1 cellular context compared by ENCODE assay signal in the genomic region with DNA sequence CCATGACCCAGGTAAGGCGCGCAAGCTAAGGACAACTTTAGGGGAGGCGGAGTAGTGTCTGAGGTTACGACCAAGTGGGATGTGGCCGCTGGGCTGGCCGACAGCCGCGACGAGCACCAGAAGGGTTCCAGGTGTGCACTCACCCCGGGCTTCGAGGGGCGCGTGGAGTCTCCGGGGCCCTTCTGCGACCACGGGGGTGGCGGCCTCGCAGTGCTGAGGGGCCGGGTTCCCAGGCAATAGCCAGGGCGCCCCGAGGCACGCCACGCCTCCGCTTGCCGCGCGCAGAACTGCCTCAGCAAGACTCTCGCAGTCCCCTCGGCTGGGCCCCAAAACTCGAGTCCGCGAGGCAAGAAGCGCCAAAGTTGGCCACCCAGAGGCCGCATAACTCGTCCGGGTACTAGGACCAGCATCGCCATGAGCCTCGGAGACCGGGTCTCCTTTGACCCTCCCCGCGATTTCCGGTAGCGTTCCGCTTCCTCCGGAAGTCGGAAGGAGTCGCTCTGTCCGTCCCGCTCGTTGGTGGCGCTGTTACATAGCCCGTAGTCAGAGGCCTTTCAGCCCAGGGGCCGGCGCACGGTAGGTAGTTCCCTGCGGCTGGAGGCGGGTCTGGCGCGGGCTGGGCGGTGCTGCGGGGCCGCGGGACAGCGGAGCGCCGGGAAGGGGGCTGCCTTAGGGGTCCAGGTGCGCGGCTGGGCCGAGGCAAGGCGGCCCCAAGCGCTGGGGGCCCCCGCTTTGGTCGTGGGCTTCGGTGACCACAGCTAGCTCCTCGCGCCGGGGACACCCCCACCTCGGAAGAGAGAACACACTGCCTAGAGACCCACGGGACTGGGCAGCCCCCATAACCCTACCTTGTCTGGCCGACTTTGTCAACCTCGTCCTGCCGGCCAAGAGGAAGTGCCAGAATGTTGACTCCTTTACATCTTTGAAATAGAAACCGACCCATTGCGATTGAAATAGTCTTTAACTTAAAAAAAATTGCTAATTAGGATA.
TF ChIP-seq lines count a peak whose summit lies in the region.

A gene with protein sequence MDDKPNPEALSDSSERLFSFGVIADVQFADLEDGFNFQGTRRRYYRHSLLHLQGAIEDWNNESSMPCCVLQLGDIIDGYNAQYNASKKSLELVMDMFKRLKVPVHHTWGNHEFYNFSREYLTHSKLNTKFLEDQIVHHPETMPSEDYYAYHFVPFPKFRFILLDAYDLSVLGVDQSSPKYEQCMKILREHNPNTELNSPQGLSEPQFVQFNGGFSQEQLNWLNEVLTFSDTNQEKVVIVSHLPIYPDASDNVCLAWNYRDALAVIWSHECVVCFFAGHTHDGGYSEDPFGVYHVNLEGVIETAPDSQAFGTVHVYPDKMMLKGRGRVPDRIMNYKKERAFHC (plus strand): TSS at position 503 of the 990 bp plus-strand sequence. CDS start 7,333 bp downstream, outside the sequence.
A gene (minus strand): TSS at position 442 of the 990 bp plus-strand sequence. CDS start 26 bp downstream, at position 416.

TF ChIP-seq in K562, 482 proteins besides CTCF, POLR2A, EP300 and RAD21 (continued from another document and continues in another):
- TF ChIP-seq, protein P1, sequence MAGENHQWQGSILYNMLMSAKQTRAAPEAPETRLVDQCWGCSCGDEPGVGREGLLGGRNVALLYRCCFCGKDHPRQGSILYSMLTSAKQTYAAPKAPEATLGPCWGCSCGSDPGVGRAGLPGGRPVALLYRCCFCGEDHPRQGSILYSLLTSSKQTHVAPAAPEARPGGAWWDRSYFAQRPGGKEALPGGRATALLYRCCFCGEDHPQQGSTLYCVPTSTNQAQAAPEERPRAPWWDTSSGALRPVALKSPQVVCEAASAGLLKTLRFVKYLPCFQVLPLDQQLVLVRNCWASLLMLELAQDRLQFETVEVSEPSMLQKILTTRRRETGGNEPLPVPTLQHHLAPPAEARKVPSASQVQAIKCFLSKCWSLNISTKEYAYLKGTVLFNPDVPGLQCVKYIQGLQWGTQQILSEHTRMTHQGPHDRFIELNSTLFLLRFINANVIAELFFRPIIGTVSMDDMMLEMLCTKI (IDR thresholded peaks at IDR 0.05; ENCODE audit: partially characterized antibody), result no peak
- TF ChIP-seq EP400 (IDR thresholded peaks at IDR 0.05) (peak; percentile 82; the same call in 1 of the 2 replicates), DNMT1 (IDR thresholded peaks at IDR 0.05) (no peak), ZNF224 (CRISPR knock-in tag; IDR thresholded peaks at IDR 0.05) (no peak), ZKSCAN1 (IDR thresholded peaks at IDR 0.05; ENCODE audit: low read depth, low read length) (peak; percentile 58; the same call in 1 of the 2 replicates), KAT8 (IDR thresholded peaks at IDR 0.05; ENCODE audit: low read depth) (no peak), CREM (IDR thresholded peaks at IDR 0.05; ENCODE audit: low read depth) (peak; percentile 67), HMGN3 (IDR thresholded peaks at IDR 0.05; ENCODE audit: borderline replicate concordance, extremely low read depth, insufficient read length, low read depth, low read length) (peak; percentile 55), ELF2 (CRISPR knock-in tag; IDR thresholded peaks at IDR 0.05) (peak; percentile 34; the same call in 1 of the 2 replicates), ZNF384 (IDR thresholded peaks at IDR 0.05; ENCODE audit: low read depth, low read length) (no peak), DIDO1 (tag; IDR thresholded peaks at IDR 0.05; ENCODE audit: low read depth) (peak; percentile 66; the same call in 1 of the 2 replicates), ZNF212 (CRISPR knock-in tag; IDR thresholded peaks at IDR 0.05) (no peak), PYGO2 (tag; IDR thresholded peaks at IDR 0.05) (no peak), ZNF830 (CRISPR knock-in tag; IDR thresholded peaks at IDR 0.05) (no peak), MCM5 (IDR thresholded peaks at IDR 0.05; ENCODE audit: low read depth) (no peak), ASH1L (IDR thresholded peaks at IDR 0.05; ENCODE audit: borderline replicate concordance, low read depth, partially characterized antibody) (no peak), SP2 (IDR thresholded peaks at IDR 0.05; ENCODE audit: extremely low read depth, low read depth, low read length, poor library complexity, severe bottlenecking) (peak; percentile 59), NONO (IDR thresholded peaks at IDR 0.05; ENCODE audit: low read depth in 2 of 2, low read length in 1 of 2) (peak; percentile 49 to 71; a peak in 2 of 4 replicates)
- TF ChIP-seq, protein P2, sequence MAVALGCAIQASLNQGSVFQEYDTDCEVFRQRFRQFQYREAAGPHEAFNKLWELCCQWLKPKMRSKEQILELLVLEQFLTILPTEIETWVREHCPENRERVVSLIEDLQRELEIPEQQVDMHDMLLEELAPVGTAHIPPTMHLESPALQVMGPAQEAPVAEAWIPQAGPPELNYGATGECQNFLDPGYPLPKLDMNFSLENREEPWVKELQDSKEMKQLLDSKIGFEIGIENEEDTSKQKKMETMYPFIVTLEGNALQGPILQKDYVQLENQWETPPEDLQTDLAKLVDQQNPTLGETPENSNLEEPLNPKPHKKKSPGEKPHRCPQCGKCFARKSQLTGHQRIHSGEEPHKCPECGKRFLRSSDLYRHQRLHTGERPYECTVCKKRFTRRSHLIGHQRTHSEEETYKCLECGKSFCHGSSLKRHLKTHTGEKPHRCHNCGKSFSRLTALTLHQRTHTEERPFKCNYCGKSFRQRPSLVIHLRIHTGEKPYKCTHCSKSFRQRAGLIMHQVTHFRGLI (CRISPR knock-in tag; IDR thresholded peaks at IDR 0.05), result no peak
- TF ChIP-seq, protein P3, sequence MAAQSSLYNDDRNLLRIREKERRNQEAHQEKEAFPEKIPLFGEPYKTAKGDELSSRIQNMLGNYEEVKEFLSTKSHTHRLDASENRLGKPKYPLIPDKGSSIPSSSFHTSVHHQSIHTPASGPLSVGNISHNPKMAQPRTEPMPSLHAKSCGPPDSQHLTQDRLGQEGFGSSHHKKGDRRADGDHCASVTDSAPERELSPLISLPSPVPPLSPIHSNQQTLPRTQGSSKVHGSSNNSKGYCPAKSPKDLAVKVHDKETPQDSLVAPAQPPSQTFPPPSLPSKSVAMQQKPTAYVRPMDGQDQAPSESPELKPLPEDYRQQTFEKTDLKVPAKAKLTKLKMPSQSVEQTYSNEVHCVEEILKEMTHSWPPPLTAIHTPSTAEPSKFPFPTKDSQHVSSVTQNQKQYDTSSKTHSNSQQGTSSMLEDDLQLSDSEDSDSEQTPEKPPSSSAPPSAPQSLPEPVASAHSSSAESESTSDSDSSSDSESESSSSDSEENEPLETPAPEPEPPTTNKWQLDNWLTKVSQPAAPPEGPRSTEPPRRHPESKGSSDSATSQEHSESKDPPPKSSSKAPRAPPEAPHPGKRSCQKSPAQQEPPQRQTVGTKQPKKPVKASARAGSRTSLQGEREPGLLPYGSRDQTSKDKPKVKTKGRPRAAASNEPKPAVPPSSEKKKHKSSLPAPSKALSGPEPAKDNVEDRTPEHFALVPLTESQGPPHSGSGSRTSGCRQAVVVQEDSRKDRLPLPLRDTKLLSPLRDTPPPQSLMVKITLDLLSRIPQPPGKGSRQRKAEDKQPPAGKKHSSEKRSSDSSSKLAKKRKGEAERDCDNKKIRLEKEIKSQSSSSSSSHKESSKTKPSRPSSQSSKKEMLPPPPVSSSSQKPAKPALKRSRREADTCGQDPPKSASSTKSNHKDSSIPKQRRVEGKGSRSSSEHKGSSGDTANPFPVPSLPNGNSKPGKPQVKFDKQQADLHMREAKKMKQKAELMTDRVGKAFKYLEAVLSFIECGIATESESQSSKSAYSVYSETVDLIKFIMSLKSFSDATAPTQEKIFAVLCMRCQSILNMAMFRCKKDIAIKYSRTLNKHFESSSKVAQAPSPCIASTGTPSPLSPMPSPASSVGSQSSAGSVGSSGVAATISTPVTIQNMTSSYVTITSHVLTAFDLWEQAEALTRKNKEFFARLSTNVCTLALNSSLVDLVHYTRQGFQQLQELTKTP (IDR thresholded peaks at IDR 0.05; ENCODE audit: low read depth in 1 of 2, partially characterized antibody in 2 of 2), result no peak
- TF ChIP-seq, protein P4, sequence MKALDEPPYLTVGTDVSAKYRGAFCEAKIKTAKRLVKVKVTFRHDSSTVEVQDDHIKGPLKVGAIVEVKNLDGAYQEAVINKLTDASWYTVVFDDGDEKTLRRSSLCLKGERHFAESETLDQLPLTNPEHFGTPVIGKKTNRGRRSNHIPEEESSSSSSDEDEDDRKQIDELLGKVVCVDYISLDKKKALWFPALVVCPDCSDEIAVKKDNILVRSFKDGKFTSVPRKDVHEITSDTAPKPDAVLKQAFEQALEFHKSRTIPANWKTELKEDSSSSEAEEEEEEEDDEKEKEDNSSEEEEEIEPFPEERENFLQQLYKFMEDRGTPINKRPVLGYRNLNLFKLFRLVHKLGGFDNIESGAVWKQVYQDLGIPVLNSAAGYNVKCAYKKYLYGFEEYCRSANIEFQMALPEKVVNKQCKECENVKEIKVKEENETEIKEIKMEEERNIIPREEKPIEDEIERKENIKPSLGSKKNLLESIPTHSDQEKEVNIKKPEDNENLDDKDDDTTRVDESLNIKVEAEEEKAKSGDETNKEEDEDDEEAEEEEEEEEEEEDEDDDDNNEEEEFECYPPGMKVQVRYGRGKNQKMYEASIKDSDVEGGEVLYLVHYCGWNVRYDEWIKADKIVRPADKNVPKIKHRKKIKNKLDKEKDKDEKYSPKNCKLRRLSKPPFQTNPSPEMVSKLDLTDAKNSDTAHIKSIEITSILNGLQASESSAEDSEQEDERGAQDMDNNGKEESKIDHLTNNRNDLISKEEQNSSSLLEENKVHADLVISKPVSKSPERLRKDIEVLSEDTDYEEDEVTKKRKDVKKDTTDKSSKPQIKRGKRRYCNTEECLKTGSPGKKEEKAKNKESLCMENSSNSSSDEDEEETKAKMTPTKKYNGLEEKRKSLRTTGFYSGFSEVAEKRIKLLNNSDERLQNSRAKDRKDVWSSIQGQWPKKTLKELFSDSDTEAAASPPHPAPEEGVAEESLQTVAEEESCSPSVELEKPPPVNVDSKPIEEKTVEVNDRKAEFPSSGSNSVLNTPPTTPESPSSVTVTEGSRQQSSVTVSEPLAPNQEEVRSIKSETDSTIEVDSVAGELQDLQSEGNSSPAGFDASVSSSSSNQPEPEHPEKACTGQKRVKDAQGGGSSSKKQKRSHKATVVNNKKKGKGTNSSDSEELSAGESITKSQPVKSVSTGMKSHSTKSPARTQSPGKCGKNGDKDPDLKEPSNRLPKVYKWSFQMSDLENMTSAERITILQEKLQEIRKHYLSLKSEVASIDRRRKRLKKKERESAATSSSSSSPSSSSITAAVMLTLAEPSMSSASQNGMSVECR (CRISPR knock-in tag; IDR thresholded peaks at IDR 0.05), result peak; percentile 75
- TF ChIP-seq, protein P5, sequence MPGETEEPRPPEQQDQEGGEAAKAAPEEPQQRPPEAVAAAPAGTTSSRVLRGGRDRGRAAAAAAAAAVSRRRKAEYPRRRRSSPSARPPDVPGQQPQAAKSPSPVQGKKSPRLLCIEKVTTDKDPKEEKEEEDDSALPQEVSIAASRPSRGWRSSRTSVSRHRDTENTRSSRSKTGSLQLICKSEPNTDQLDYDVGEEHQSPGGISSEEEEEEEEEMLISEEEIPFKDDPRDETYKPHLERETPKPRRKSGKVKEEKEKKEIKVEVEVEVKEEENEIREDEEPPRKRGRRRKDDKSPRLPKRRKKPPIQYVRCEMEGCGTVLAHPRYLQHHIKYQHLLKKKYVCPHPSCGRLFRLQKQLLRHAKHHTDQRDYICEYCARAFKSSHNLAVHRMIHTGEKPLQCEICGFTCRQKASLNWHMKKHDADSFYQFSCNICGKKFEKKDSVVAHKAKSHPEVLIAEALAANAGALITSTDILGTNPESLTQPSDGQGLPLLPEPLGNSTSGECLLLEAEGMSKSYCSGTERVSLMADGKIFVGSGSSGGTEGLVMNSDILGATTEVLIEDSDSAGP (CRISPR knock-in tag; IDR thresholded peaks at IDR 0.05), result no peak
- TF ChIP-seq, protein P6, sequence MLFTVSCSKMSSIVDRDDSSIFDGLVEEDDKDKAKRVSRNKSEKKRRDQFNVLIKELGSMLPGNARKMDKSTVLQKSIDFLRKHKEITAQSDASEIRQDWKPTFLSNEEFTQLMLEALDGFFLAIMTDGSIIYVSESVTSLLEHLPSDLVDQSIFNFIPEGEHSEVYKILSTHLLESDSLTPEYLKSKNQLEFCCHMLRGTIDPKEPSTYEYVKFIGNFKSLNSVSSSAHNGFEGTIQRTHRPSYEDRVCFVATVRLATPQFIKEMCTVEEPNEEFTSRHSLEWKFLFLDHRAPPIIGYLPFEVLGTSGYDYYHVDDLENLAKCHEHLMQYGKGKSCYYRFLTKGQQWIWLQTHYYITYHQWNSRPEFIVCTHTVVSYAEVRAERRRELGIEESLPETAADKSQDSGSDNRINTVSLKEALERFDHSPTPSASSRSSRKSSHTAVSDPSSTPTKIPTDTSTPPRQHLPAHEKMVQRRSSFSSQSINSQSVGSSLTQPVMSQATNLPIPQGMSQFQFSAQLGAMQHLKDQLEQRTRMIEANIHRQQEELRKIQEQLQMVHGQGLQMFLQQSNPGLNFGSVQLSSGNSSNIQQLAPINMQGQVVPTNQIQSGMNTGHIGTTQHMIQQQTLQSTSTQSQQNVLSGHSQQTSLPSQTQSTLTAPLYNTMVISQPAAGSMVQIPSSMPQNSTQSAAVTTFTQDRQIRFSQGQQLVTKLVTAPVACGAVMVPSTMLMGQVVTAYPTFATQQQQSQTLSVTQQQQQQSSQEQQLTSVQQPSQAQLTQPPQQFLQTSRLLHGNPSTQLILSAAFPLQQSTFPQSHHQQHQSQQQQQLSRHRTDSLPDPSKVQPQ (CRISPR knock-in tag; IDR thresholded peaks at IDR 0.05; ENCODE audit: borderline replicate concordance), result no peak
- TF ChIP-seq, protein P7, sequence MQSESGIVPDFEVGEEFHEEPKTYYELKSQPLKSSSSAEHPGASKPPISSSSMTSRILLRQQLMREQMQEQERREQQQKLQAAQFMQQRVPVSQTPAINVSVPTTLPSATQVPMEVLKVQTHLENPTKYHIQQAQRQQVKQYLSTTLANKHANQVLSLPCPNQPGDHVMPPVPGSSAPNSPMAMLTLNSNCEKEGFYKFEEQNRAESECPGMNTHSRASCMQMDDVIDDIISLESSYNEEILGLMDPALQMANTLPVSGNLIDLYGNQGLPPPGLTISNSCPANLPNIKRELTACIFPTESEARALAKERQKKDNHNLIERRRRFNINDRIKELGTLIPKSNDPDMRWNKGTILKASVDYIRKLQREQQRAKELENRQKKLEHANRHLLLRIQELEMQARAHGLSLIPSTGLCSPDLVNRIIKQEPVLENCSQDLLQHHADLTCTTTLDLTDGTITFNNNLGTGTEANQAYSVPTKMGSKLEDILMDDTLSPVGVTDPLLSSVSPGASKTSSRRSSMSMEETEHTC (IDR thresholded peaks at IDR 0.05), result no peak
- TF ChIP-seq, protein P8, sequence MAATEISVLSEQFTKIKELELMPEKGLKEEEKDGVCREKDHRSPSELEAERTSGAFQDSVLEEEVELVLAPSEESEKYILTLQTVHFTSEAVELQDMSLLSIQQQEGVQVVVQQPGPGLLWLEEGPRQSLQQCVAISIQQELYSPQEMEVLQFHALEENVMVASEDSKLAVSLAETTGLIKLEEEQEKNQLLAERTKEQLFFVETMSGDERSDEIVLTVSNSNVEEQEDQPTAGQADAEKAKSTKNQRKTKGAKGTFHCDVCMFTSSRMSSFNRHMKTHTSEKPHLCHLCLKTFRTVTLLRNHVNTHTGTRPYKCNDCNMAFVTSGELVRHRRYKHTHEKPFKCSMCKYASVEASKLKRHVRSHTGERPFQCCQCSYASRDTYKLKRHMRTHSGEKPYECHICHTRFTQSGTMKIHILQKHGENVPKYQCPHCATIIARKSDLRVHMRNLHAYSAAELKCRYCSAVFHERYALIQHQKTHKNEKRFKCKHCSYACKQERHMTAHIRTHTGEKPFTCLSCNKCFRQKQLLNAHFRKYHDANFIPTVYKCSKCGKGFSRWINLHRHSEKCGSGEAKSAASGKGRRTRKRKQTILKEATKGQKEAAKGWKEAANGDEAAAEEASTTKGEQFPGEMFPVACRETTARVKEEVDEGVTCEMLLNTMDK (IDR thresholded peaks at IDR 0.05; ENCODE audit: borderline replicate concordance, insufficient read depth, low read depth, low read length, poor library complexity, severe bottlenecking), result peak; percentile 10
- TF ChIP-seq, protein P9, sequence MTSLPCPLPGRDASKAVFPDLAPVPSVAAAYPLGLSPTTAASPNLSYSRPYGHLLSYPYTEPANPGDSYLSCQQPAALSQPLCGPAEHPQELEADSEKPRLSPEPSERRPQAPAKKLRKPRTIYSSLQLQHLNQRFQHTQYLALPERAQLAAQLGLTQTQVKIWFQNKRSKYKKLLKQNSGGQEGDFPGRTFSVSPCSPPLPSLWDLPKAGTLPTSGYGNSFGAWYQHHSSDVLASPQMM (CRISPR knock-in tag; IDR thresholded peaks at IDR 0.05), result no peak
